In the genomic region with DNA sequence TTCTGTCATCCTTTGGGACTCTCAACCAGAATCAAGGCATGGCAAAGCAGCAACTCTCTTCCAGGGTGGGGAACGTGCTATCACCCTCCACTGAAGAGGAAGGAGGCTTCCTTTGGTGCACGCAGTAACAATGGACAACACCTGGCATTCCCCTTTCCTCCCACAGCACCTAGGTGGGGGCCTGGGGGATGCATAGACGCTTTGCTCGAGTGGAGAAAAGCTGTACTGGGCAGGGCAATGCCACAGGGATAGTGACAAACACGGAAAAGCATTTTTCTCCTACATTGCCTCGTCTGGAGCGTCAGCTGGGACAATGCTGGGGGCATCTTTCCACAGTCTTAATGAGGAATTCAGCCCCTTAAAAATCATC, we compare ENCODE assay signal across 13 cellular contexts.
A peak's percentile ranks its signal among the peaks of the same experiment; 100 is the strongest.
DNase-seq lines count a peak whose midpoint lies in the region; TF ChIP-seq lines count a peak whose summit lies in the region.
"Had no signal": no experiment of that assay in that cellular context is flagged by ENCODE, and none has a peak within 500 bp of the region (broad histone marks: within the 10 kb centered on the region; RNA-seq: fewer than 3 reads in every experiment).

No MANE protein-coding gene starts in this region.

- H3K4me1 ChIP-seq in adipocyte (ENCODE audit: control insufficient read depth, insufficient read depth, low read length) (peaks cover 53% of the 10 kb centered on the region), testis (peaks cover 68% of the 10 kb centered on the region), HAP-1 (peaks cover 31% of the 10 kb centered on the region)

- H3K36me3 ChIP-seq in adipocyte (ENCODE audit: control insufficient read depth, insufficient read depth, low read length, severe bottlenecking) (peaks cover 5% of the 10 kb centered on the region), testis (ENCODE audit: low read depth, missing control alignments) (no peaks in the 10 kb centered on the region), HAP-1 (replicated peaks) (no peaks in the 10 kb centered on the region)

- peaks cover 3% of the 10 kb centered on the region for H3K9me3 Mint-ChIP-seq in activated CD4-positive, alpha-beta T cell treated with anti-CD3 and anti-CD28 coated beads, Interleukin-2, amount 10 ng/mL, durations not matched to agents 7 days and 5 days

- H3K27me3 Mint-ChIP-seq in activated CD4-positive, alpha-beta T cell treated with anti-CD3 and anti-CD28 coated beads, Interleukin-2, amount 10 ng/mL, durations not matched to agents 7 days and 5 days: no peaks in the 10 kb centered on the region

- no peak for TF ChIP-seq POLR2A in testis (IDR thresholded peaks at IDR 0.05)

- CTCF ChIA-PET in activated CD4-positive, alpha-beta T cell treated with anti-CD3 and anti-CD28 coated beads, Interleukin-2, amount 10 ng/mL, durations not matched to agents 7 days and 5 days (lab: Charles Lee): interaction anchor here (0.6 kb wide), 1 partner anchor 159 kb away, joined by 3 read pairs; no protein-coding TSS in a partner anchor

- H3K4me3 ChIP-seq in adipocyte (ENCODE audit: low read length) (no peak overlapping the region), testis (no peak overlapping the region), HAP-1 (no peak overlapping the region)
- H3K4me3 ChIP-seq: GM12878 had no signal

- 83 to 87% methylated on average over 6 to 7 of the region's 7 CpGs for WGBS in testis, 2 donors

- H3K9me3 ChIP-seq in adipocyte (ENCODE audit: control insufficient read depth, low read length) (no peaks in the 10 kb centered on the region), testis (no peaks in the 10 kb centered on the region), HAP-1 (no peaks in the 10 kb centered on the region)

- peak overlapping the region; percentile 79 for H3K27ac ChIP-seq in layer of hippocampus (ENCODE audit: low read depth, low read length)
- peak overlapping the region; percentile 85 for H3K27ac ChIP-seq in testis
- H3K27ac ChIP-seq: VCaP had no signal

- no peak for TF ChIP-seq CTCF in testis (IDR thresholded peaks at IDR 0.05)

- POLR2A ChIA-PET in activated CD4-positive, alpha-beta T cell treated with anti-CD3 and anti-CD28 coated beads, Interleukin-2, amount 10 ng/mL, durations not matched to agents 7 days and 5 days (lab: Charles Lee): no interaction called here

- in situ Hi-C loops in HAP-1 (cut with MboI; ENCODE audit: low sequenced_read_pairs): no loop called here

- no peak overlapping the region for H3K4me3 Mint-ChIP-seq in activated CD4-positive, alpha-beta T cell treated with anti-CD3 and anti-CD28 coated beads, Interleukin-2, amount 10 ng/mL, durations not matched to agents 7 days and 5 days

- intact Hi-C loops in testis (cut with DNase I; ENCODE audit: low total_unique reads): no loop called here

- DNase-seq in activated CD4-positive, alpha-beta T cell treated with anti-CD3 and anti-CD28 coated beads, Interleukin-2, amount 10 ng/mL, durations not matched to agents 7 days and 5 days: no peak
- DNase-seq in activated CD4-positive, alpha-beta T cell treated with anti-CD3 and anti-CD28 coated beads for 48 hours: no peak
- DNase-seq in adipocyte (ENCODE audit: low read depth): no peak
- DNase-seq in testis: no peak
- DNase-seq in hippocampal formation (lab: John Stamatoyannopoulos, UW): no peak
- no peak for DNase-seq in HAP-1 (ENCODE audit: low spot score in 2 of 2)
- DNase-seq in GM19238 (ENCODE audit: insufficient read length, low spot score): no peak
- DNase-seq: DMS79, NCI-H1417, NCI-H526 had no signal

- H3K27ac Mint-ChIP-seq in activated CD4-positive, alpha-beta T cell treated with anti-CD3 and anti-CD28 coated beads, Interleukin-2, amount 10 ng/mL, durations not matched to agents 7 days and 5 days: peak overlapping the region; percentile 94

- H3K36me3 Mint-ChIP-seq in activated CD4-positive, alpha-beta T cell treated with anti-CD3 and anti-CD28 coated beads, Interleukin-2, amount 10 ng/mL, durations not matched to agents 7 days and 5 days (ENCODE audit: low read depth): peaks cover 14% of the 10 kb centered on the region

- peaks cover 81% of the 10 kb centered on the region for H3K4me1 Mint-ChIP-seq in activated CD4-positive, alpha-beta T cell treated with anti-CD3 and anti-CD28 coated beads, Interleukin-2, amount 10 ng/mL, durations not matched to agents 7 days and 5 days

- H3K27me3 ChIP-seq in adipocyte (replicated peaks; ENCODE audit: control insufficient read depth, insufficient read depth, low read length): no peaks in the 10 kb centered on the region
- H3K27me3 ChIP-seq in layer of hippocampus (ENCODE audit: control insufficient read depth, insufficient read depth, low read length): no peaks in the 10 kb centered on the region
- H3K27me3 ChIP-seq in testis: no peaks in the 10 kb centered on the region
- no peaks in the 10 kb centered on the region for H3K27me3 ChIP-seq in HAP-1 (ENCODE audit: low read depth)

- H3K9ac ChIP-seq in adipocyte (ENCODE audit: low read length): peak overlapping the region; percentile 24
